10 cellular contexts compared by ENCODE assay signal in the genomic region with DNA sequence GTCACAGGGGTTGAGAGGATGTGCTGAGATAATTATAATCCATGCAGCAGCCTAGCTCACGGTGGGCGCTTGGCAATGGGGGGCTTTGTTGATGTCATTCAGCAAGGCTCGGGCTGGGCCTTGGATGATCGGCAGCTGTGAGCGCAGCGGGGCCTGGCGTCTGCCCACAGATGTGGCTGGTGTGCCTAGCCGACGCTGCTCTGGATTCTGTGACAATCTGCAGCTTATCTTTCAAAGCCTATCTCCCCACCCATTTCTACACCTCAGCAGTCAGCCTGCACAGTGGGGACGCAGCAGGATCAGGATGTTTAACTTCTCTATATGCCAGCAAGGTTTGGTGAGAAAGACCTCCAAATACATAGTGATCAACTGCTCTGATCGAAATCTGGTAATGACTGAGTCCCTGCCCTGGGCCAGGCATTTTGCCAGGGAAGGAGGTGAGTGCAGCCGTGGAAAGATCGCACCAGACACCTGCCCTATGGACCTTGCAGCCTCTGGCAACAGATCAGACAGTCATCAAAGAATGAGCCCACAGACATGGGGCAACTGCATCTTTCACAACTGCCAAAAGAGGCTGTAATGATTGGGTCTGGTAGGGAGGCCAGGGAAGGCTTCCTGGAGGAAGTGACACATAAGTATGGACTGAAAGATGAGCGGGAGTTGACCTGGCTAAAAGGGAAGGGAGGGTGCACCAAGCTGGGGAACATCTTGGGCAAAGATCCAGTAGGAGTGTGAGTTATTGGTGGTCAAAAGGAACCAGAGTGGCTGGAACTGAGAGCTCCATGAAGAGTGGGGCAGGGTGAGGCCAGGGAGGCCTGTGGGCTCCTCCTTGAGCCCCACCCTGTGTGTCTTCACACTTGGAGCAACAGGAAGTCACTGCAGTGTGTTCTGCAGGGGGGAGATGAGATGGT. TPM values are rescaled to one million over a fixed set of nuclear protein-coding genes. Genes with fewer than 3 reads are reported as not detected.
DNase-seq lines count a peak whose midpoint lies in the region; ATAC-seq and TF ChIP-seq lines count a peak whose summit lies in the region.
"Had no signal": no experiment of that assay in that cellular context is flagged by ENCODE, and none has a peak within 500 bp of the region (broad histone marks: within the 10 kb centered on the region; RNA-seq: fewer than 3 reads in every experiment).

No MANE protein-coding gene starts in this region.

- no peak for ATAC-seq in GM21576 (IDR thresholded peaks at IDR 0.05; ENCODE audit: unreplicated experiment)
- ATAC-seq in GM19397 (IDR thresholded peaks at IDR 0.05; ENCODE audit: unreplicated experiment): no peak
- no peak for ATAC-seq in HG03521 (IDR thresholded peaks at IDR 0.05; ENCODE audit: unreplicated experiment)

- no TSS peak for BruUV-seq in mammary epithelial cell (replicated peaks; lab: Mats Ljungman, UMichigan)

- no peak for TF ChIP-seq POLR2A in esophagus muscularis mucosa (IDR thresholded peaks at IDR 0.05; ENCODE audit: low read depth)

- WGBS in mammary epithelial cell (ENCODE audit: low coverage, missing lambda C conversion rate): 80% methylated on average over 14 of the region's 14 CpGs
- 84% methylated on average over 11 of the region's 14 CpGs for WGBS in esophagus muscularis mucosa

- no peak for TF ChIP-seq CTCF in mammary epithelial cell (conservative IDR thresholded peaks at IDR 0.05 in 1 of 2, IDR thresholded peaks at IDR 0.05 in 1 of 2; ENCODE audit: extremely low read depth in 1 of 2, insufficient read depth in 1 of 2, low read depth in 1 of 2, low read length in 2 of 2)
- no peak for TF ChIP-seq CTCF in esophagus muscularis mucosa (IDR thresholded peaks at IDR 0.05)

- no peak overlapping the region for H3K4me2 ChIP-seq in mammary epithelial cell (ENCODE audit: insufficient read depth, low read depth, low read length)

- H3K36me3 ChIP-seq in mammary epithelial cell (ENCODE audit: insufficient read depth, low read length) (no peaks in the 10 kb centered on the region), mucosa of rectum (ENCODE audit: control insufficient read depth in 2 of 2, insufficient read depth in 2 of 2, low read length in 2 of 2) (peaks cover 0 to 2% of the 10 kb centered on the region in 2 donors), esophagus muscularis mucosa (no peaks in the 10 kb centered on the region)
- H3K36me3 ChIP-seq: thoracic aorta had no signal

- H3K4me1 ChIP-seq in mammary epithelial cell (ENCODE audit: insufficient read depth, low read length) (peaks cover 29% of the 10 kb centered on the region), mucosa of rectum (ENCODE audit: control insufficient read depth in 2 of 2, insufficient read depth in 2 of 2, low read length in 2 of 2) (peaks cover 14 to 26% of the 10 kb centered on the region in 2 donors), esophagus muscularis mucosa (peaks cover 7 to 21% (median 15%) of the 10 kb centered on the region in 4 donors)

- no peaks in the 10 kb centered on the region for H3K27me3 ChIP-seq in mammary epithelial cell (ENCODE audit: insufficient read depth, low read length)
- no peaks in the 10 kb centered on the region for H3K27me3 ChIP-seq in mucosa of rectum (ENCODE audit: control insufficient read depth in 2 of 2, insufficient read depth in 2 of 2, low read length in 2 of 2)
- peaks cover 0 to 31% (median 0%) of the 10 kb centered on the region in 4 donors for H3K27me3 ChIP-seq in esophagus muscularis mucosa

- peak; percentile 93 for DNase-seq in EL
- DNase-seq in MV-4-11 (lab: John Stamatoyannopoulos, UW): peak; percentile 79
- peak; percentile 71 for DNase-seq in mammary epithelial cell
- DNase-seq in esophagus muscularis mucosa (ENCODE audit: extremely low spot score): no peak
- DNase-seq: NCI-H1436 had no signal

- H3K27ac ChIP-seq in mammary epithelial cell (ENCODE audit: insufficient read depth, low read depth, low read length) (no peak overlapping the region), mucosa of rectum (ENCODE audit: low read depth in 2 of 2, low read length in 2 of 2) (peak overlapping the region; percentile 58 to 60), esophagus muscularis mucosa (replicated peaks in 1 of 4) (no peak overlapping the region)
- H3K27ac ChIP-seq: thoracic aorta had no signal

- H3K4me3 ChIP-seq in mammary epithelial cell (replicated peaks in 1 of 3; ENCODE audit: insufficient read depth in 1 of 3, low read depth in 2 of 3, low read length in 3 of 3) (no peak overlapping the region), mucosa of rectum (ENCODE audit: low read length in 2 of 2) (no peak overlapping the region), esophagus muscularis mucosa (no peak overlapping the region)
- H3K4me3 ChIP-seq: thoracic aorta had no signal

- H4K20me1 ChIP-seq in mammary epithelial cell (ENCODE audit: insufficient read depth, low read length): peaks cover 2% of the 10 kb centered on the region

- CTCF ChIA-PET in mammary epithelial cell (lab: Charles Lee; ENCODE audit: low non-redundant PET): no interaction called here

- dilution Hi-C loops in mammary epithelial cell (cut with HindIII; ENCODE audit: low sequenced_read_pairs): no loop called here

- intact Hi-C loops in mammary epithelial cell (cut with micrococcal nuclease): no loop called here
- intact Hi-C loops in esophagus muscularis mucosa (cut with DNase I): no loop called here

- H2AFZ ChIP-seq in mammary epithelial cell (ENCODE audit: low read depth, low read length): no peak overlapping the region

- H3K79me2 ChIP-seq in mammary epithelial cell (ENCODE audit: insufficient read depth, low read length): no peaks in the 10 kb centered on the region

- in situ Hi-C loops in mammary epithelial cell (cut with MboI; ENCODE audit: low sequenced_read_pairs in 2 of 2): no loop called here

- H3K9me3 ChIP-seq in mammary epithelial cell (replicated peaks; ENCODE audit: insufficient read depth, low read length) (no peaks in the 10 kb centered on the region), mucosa of rectum (ENCODE audit: control insufficient read depth in 2 of 2, low read length in 2 of 2) (no peaks in the 10 kb centered on the region), esophagus muscularis mucosa (no peaks in the 10 kb centered on the region)
- H3K9me3 ChIP-seq: thoracic aorta had no signal

- no peak for TF ChIP-seq EP300 in esophagus muscularis mucosa (IDR thresholded peaks at IDR 0.05)

- H3K9ac ChIP-seq in mammary epithelial cell (ENCODE audit: insufficient read depth, low read length): no peak overlapping the region
- no peak overlapping the region for H3K9ac ChIP-seq in mucosa of rectum (ENCODE audit: low read depth in 1 of 2, low read length in 2 of 2)

RNA-seq across cellular contexts. Expression of a gene that starts 35.3 kb away (rescaled TPM):
- total RNA-seq in mammary epithelial cell (10 to 100 TPM in 1 of 2 donors, 1 to 10 TPM in 1; 4.9 to 46.3 TPM), esophagus muscularis mucosa (1 to 10 TPM; 1.5 to 3.3 (median 1.9) TPM)
- 2.4 TPM for polyA plus RNA-seq in mammary epithelial cell
- polyA minus RNA-seq in mammary epithelial cell: 7.4 TPM

Comparison
In these comparisons a context has a peak if more than half of its experiments do, and no peak if none do; other contexts are left out.
1. H3K27ac ChIP-seq: peak in mucosa of rectum (2 of 2); none in mammary epithelial cell (single experiment) and esophagus muscularis mucosa (0 of 4).